ENCODE assay signal across 13 cellular contexts in the genomic region with DNA sequence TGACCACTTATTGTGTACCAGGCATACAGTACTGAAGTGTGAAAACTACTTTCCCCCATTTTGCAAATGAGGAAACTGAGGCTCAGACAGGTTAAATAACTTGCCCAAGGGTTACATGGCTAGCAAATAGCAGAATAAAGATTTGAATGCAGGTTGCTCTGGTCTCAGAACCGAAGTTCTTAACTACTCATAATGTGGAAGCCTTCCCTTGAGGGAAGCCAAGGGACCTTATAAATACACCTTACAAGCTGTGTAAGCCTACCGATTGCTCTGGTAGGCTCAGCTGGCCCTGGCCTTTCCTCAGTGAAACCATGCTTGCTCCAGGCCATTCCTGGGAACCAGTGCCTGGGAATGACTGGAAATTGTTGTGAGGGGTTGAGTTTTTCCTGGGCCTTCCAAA.
A peak's percentile ranks its signal among the peaks of the same experiment; 100 is the strongest.
DNase-seq lines count a peak whose midpoint lies in the region; ATAC-seq and TF ChIP-seq lines count a peak whose summit lies in the region.
"Had no signal": no experiment of that assay in that cellular context is flagged by ENCODE, and none has a peak within 500 bp of the region (broad histone marks: within the 10 kb centered on the region; RNA-seq: fewer than 3 reads in every experiment).

No MANE protein-coding gene starts in this region.

- H3K4me1 Mint-ChIP-seq in effector memory CD8-positive, alpha-beta T cell (ENCODE audit: low read depth in 2 of 2): no peaks in the 10 kb centered on the region

- peak; percentile 38 for DNase-seq in GM12865 (ENCODE audit: low read depth)
- no peak for DNase-seq in 8988T
- no peak for DNase-seq in NCI-H2081 (lab: John Stamatoyannopoulos, UW)
- no peak for DNase-seq in NCI-H2171 (lab: John Stamatoyannopoulos, UW)
- DNase-seq in effector memory CD8-positive, alpha-beta T cell: no peak
- DNase-seq: DMS79, foreskin keratinocyte, left lung, right cardiac atrium had no signal

- no peak overlapping the region for H3K4me3 ChIP-seq in GM12865 (ENCODE audit: low read depth, low read length)
- H3K4me3 ChIP-seq: left lung, vagina had no signal

- no peak overlapping the region for H3K27ac Mint-ChIP-seq in effector memory CD8-positive, alpha-beta T cell

- H3K4me3 Mint-ChIP-seq in effector memory CD8-positive, alpha-beta T cell: no peak overlapping the region

- H3K27me3 Mint-ChIP-seq in effector memory CD8-positive, alpha-beta T cell: no peaks in the 10 kb centered on the region

- peak; percentile 11 for ATAC-seq in GM19328 (IDR thresholded peaks at IDR 0.05; ENCODE audit: unreplicated experiment)
- ATAC-seq in GM21786 (IDR thresholded peaks at IDR 0.05; ENCODE audit: unreplicated experiment): peak; percentile 12
- peak; percentile 8 for ATAC-seq in HG03060 (IDR thresholded peaks at IDR 0.05; ENCODE audit: low read depth, unreplicated experiment)
- no peak for ATAC-seq in effector memory CD8-positive, alpha-beta T cell (replicated peaks)
- ATAC-seq: foreskin keratinocyte, left lung, right cardiac atrium had no signal

- H3K36me3 Mint-ChIP-seq in effector memory CD8-positive, alpha-beta T cell (ENCODE audit: insufficient read depth): no peaks in the 10 kb centered on the region

- no peak for TF ChIP-seq CTCF in GM12865 (IDR thresholded peaks at IDR 0.05; ENCODE audit: insufficient read depth, low read depth, low read length, missing control alignments)

- no peaks in the 10 kb centered on the region for H3K9me3 Mint-ChIP-seq in effector memory CD8-positive, alpha-beta T cell
